ENCODE assay signal across 1 cellular context in the genomic region with DNA sequence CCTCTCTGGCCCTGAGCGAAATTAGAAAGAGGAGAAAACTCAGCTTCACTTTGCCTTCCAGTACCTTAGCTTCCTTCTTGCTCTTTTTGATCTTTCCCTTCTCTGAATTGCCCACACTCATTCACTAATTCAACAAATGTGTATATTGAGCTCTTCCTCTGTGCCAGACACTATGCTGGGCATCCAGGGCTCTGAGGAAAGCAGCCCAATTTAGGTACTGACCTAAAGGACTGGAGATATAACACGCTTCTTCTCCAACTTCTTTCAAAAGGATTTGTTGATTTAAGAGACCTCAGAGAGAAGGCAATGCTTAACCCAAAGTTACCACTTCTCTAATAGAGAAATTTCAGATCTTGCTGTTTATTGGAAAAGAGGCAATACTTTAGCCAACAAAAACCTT.
TF ChIP-seq lines count a peak whose summit lies in the region.

No MANE protein-coding gene starts in this region.

TF ChIP-seq in GM23338, 12 proteins besides CTCF, POLR2A, EP300 and RAD21 (continued from another document):
- TF ChIP-seq, protein P1, sequence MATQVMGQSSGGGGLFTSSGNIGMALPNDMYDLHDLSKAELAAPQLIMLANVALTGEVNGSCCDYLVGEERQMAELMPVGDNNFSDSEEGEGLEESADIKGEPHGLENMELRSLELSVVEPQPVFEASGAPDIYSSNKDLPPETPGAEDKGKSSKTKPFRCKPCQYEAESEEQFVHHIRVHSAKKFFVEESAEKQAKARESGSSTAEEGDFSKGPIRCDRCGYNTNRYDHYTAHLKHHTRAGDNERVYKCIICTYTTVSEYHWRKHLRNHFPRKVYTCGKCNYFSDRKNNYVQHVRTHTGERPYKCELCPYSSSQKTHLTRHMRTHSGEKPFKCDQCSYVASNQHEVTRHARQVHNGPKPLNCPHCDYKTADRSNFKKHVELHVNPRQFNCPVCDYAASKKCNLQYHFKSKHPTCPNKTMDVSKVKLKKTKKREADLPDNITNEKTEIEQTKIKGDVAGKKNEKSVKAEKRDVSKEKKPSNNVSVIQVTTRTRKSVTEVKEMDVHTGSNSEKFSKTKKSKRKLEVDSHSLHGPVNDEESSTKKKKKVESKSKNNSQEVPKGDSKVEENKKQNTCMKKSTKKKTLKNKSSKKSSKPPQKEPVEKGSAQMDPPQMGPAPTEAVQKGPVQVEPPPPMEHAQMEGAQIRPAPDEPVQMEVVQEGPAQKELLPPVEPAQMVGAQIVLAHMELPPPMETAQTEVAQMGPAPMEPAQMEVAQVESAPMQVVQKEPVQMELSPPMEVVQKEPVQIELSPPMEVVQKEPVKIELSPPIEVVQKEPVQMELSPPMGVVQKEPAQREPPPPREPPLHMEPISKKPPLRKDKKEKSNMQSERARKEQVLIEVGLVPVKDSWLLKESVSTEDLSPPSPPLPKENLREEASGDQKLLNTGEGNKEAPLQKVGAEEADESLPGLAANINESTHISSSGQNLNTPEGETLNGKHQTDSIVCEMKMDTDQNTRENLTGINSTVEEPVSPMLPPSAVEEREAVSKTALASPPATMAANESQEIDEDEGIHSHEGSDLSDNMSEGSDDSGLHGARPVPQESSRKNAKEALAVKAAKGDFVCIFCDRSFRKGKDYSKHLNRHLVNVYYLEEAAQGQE (IDR thresholded peaks at IDR 0.05; ENCODE audit: unreplicated experiment): no peak
- TF ChIP-seq JUNB (IDR thresholded peaks at IDR 0.05; ENCODE audit: unreplicated experiment): no peak
- TF ChIP-seq CREB1 (CRISPR knock-in tag; IDR thresholded peaks at IDR 0.05; ENCODE audit: low read depth): no peak
- no peak for TF ChIP-seq EZH2phosphoT487 (IDR thresholded peaks at IDR 0.05; ENCODE audit: unreplicated experiment)
- TF ChIP-seq, protein P2, sequence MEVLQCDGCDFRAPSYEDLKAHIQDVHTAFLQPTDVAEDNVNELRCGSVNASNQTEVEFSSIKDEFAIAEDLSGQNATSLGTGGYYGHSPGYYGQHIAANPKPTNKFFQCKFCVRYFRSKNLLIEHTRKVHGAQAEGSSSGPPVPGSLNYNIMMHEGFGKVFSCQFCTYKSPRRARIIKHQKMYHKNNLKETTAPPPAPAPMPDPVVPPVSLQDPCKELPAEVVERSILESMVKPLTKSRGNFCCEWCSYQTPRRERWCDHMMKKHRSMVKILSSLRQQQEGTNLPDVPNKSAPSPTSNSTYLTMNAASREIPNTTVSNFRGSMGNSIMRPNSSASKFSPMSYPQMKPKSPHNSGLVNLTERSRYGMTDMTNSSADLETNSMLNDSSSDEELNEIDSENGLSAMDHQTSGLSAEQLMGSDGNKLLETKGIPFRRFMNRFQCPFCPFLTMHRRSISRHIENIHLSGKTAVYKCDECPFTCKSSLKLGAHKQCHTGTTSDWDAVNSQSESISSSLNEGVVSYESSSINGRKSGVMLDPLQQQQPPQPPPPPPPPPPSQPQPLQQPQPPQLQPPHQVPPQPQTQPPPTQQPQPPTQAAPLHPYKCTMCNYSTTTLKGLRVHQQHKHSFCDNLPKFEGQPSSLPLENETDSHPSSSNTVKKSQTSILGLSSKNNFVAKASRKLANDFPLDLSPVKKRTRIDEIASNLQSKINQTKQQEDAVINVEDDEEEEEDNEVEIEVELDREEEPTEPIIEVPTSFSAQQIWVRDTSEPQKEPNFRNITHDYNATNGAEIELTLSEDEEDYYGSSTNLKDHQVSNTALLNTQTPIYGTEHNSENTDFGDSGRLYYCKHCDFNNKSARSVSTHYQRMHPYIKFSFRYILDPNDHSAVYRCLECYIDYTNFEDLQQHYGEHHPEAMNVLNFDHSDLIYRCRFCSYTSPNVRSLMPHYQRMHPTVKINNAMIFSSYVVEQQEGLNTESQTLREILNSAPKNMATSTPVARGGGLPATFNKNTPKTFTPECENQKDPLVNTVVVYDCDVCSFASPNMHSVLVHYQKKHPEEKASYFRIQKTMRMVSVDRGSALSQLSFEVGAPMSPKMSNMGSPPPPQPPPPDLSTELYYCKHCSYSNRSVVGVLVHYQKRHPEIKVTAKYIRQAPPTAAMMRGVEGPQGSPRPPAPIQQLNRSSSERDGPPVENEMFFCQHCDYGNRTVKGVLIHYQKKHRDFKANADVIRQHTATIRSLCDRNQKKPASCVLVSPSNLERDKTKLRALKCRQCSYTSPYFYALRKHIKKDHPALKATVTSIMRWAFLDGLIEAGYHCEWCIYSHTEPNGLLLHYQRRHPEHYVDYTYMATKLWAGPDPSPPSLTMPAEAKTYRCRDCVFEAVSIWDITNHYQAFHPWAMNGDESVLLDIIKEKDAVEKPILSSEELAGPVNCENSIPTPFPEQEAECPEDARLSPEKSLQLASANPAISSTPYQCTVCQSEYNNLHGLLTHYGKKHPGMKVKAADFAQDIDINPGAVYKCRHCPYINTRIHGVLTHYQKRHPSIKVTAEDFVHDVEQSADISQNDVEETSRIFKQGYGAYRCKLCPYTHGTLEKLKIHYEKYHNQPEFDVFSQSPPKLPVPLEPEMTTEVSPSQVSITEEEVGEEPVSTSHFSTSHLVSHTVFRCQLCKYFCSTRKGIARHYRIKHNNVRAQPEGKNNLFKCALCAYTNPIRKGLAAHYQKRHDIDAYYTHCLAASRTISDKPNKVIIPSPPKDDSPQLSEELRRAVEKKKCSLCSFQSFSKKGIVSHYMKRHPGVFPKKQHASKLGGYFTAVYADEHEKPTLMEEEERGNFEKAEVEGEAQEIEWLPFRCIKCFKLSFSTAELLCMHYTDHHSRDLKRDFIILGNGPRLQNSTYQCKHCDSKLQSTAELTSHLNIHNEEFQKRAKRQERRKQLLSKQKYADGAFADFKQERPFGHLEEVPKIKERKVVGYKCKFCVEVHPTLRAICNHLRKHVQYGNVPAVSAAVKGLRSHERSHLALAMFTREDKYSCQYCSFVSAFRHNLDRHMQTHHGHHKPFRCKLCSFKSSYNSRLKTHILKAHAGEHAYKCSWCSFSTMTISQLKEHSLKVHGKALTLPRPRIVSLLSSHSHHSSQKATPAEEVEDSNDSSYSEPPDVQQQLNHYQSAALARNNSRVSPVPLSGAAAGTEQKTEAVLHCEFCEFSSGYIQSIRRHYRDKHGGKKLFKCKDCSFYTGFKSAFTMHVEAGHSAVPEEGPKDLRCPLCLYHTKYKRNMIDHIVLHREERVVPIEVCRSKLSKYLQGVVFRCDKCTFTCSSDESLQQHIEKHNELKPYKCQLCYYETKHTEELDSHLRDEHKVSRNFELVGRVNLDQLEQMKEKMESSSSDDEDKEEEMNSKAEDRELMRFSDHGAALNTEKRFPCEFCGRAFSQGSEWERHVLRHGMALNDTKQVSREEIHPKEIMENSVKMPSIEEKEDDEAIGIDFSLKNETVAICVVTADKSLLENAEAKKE (CRISPR knock-in tag; IDR thresholded peaks at IDR 0.05): no peak
